ENCODE assay signal across 30 cellular contexts in the genomic region with DNA sequence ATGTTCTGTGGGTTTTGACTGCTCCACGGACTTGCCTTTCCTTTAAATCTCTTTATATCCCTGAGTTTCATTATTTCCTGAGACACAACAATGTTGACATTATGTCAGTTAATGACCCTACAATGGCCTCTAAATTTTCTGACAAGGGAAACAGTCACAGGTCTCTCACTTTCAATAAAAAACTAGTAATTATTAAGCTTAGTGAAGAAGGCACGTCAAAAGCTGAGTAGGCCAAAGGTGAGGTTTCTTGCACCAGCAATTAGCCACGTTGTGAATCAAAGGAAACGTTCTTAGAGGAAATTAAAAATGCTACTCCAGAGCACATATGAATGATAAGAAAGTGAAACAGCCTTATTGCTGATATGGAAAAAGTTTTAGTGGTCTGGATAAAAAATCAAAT.
"Had no signal": no experiment of that assay in that cellular context is flagged by ENCODE, and none has a peak within 500 bp of the region (broad histone marks: within the 10 kb centered on the region; RNA-seq: fewer than 3 reads in every experiment).

No MANE protein-coding gene starts in this region.

- H3K27me3 Mint-ChIP-seq: activated CD4-positive, alpha-beta memory T cell treated with anti-CD3 and anti-CD28 coated beads, Interleukin-2, amount 10 ng/mL, durations not matched to agents 7 days and 5 days; activated CD4-positive, alpha-beta T cell treated with anti-CD3 and anti-CD28 coated beads, Interleukin-2, amount 10 ng/mL, durations not matched to agents 7 days and 5 days; activated naive CD4-positive, alpha-beta T cell treated with anti-CD3 and anti-CD28 coated beads, Interleukin-2, amount 50 U/mL, for 24 hours; activated naive CD8-positive, alpha-beta T cell treated with anti-CD3 and anti-CD28 coated beads, Interleukin-2, amount 50 U/mL, for 24 hours; activated T-helper 17 cell treated with anti-CD3 and anti-CD28 coated beads, Interleukin-2, amount 50 U/mL, for 72 hours had no signal

- H3K36me3 Mint-ChIP-seq: activated naive CD4-positive, alpha-beta T cell treated with anti-CD3 and anti-CD28 coated beads, Interleukin-2, amount 50 U/mL, for 24 hours; neural progenitor cell had no signal

- DNase-seq: activated CD4-positive, alpha-beta memory T cell treated with anti-CD3 and anti-CD28 coated beads, Interleukin-2, amount 10 ng/mL, durations not matched to agents 7 days and 5 days; activated CD4-positive, alpha-beta T cell treated with anti-CD3 and anti-CD28 coated beads for 1 hour; activated CD4-positive, alpha-beta T cell treated with anti-CD3 and anti-CD28 coated beads, Interleukin-2, amount 10 ng/mL, durations not matched to agents 7 days and 5 days; activated CD8-positive, alpha-beta memory T cell treated with anti-CD3 and anti-CD28 coated beads, Interleukin-2, amount 50 U/mL, for 48 hours; activated gamma-delta T cell treated with Interleukin-2 at 50 U/mL for 16 hours; activated naive CD8-positive, alpha-beta T cell treated with anti-CD3 and anti-CD28 coated beads, Interleukin-2, amount 50 U/mL, for 24 hours; activated T-cell treated with anti-CD3 and anti-CD28 coated beads, Interleukin-2, amount 50 U/mL, for 4 hours; amygdala; caudate nucleus; cortex of kidney; foreskin fibroblast; head of caudate nucleus; hypothalamus; left lung; lower lobe of right lung; mesenchymal stem cell; natural killer cell; occipital lobe; psoas muscle; spleen; stimulated activated naive CD4-positive, alpha-beta T cell treated with Interleukin-2 at 50 U/mL for 16 hours; T-helper 9 cell; trophoblast cell had no signal

- H3K27me3 ChIP-seq: left lung, neural progenitor cell, right atrium auricular region, spleen had no signal

- H3K27ac Mint-ChIP-seq: activated CD4-positive, alpha-beta memory T cell treated with anti-CD3 and anti-CD28 coated beads, Interleukin-2, amount 10 ng/mL, durations not matched to agents 7 days and 5 days; activated CD4-positive, alpha-beta T cell treated with anti-CD3 and anti-CD28 coated beads, Interleukin-2, amount 10 ng/mL, durations not matched to agents 7 days and 5 days; activated naive CD4-positive, alpha-beta T cell treated with anti-CD3 and anti-CD28 coated beads, Interleukin-2, amount 50 U/mL, for 24 hours; activated naive CD8-positive, alpha-beta T cell treated with anti-CD3 and anti-CD28 coated beads, Interleukin-2, amount 50 U/mL, for 24 hours; activated T-helper 17 cell treated with anti-CD3 and anti-CD28 coated beads, Interleukin-2, amount 50 U/mL, for 72 hours; natural killer cell; neural progenitor cell; WTC11 had no signal

- H3K27ac ChIP-seq: left lung, lower lobe of right lung, neural progenitor cell, parathyroid adenoma, psoas muscle, right atrium auricular region, spleen, thoracic aorta had no signal

- H3K4me3 Mint-ChIP-seq: activated CD4-positive, alpha-beta memory T cell treated with anti-CD3 and anti-CD28 coated beads, Interleukin-2, amount 10 ng/mL, durations not matched to agents 7 days and 5 days; activated CD4-positive, alpha-beta T cell treated with anti-CD3 and anti-CD28 coated beads, Interleukin-2, amount 10 ng/mL, durations not matched to agents 7 days and 5 days; activated naive CD4-positive, alpha-beta T cell treated with anti-CD3 and anti-CD28 coated beads, Interleukin-2, amount 50 U/mL, for 24 hours; activated naive CD8-positive, alpha-beta T cell treated with anti-CD3 and anti-CD28 coated beads, Interleukin-2, amount 50 U/mL, for 24 hours; activated T-cell treated with anti-CD3 and anti-CD28 coated beads, Interleukin-2, amount 50 U/mL, for 4 hours; activated T-helper 17 cell treated with anti-CD3 and anti-CD28 coated beads, Interleukin-2, amount 50 U/mL, for 72 hours; natural killer cell; neural progenitor cell; WTC11 had no signal

- H3K4me1 Mint-ChIP-seq: activated CD4-positive, alpha-beta memory T cell treated with anti-CD3 and anti-CD28 coated beads, Interleukin-2, amount 10 ng/mL, durations not matched to agents 7 days and 5 days; activated CD4-positive, alpha-beta T cell treated with anti-CD3 and anti-CD28 coated beads, Interleukin-2, amount 10 ng/mL, durations not matched to agents 7 days and 5 days; activated naive CD4-positive, alpha-beta T cell treated with anti-CD3 and anti-CD28 coated beads, Interleukin-2, amount 50 U/mL, for 24 hours; activated naive CD8-positive, alpha-beta T cell treated with anti-CD3 and anti-CD28 coated beads, Interleukin-2, amount 50 U/mL, for 24 hours; activated T-helper 17 cell treated with anti-CD3 and anti-CD28 coated beads, Interleukin-2, amount 50 U/mL, for 72 hours; natural killer cell; neural progenitor cell; WTC11 had no signal

- H3K9me3 ChIP-seq: right atrium auricular region, thoracic aorta had no signal

- ATAC-seq: activated naive CD8-positive, alpha-beta T cell treated with anti-CD3 and anti-CD28 coated beads, Interleukin-2, amount 50 U/mL, for 24 hours; activated T-cell treated with anti-CD3 and anti-CD28 coated beads, Interleukin-2, amount 50 U/mL, for 4 hours; activated T-helper 17 cell treated with anti-CD3 and anti-CD28 coated beads, Interleukin-2, amount 50 U/mL, for 72 hours; left lung; lower lobe of right lung; natural killer cell; psoas muscle; WTC11 had no signal
